14 cellular contexts compared by ENCODE assay signal in genomic region chr4:140719022-140719421, GRCh38. TPM values are rescaled to one million over a fixed set of nuclear protein-coding genes. Genes with fewer than 3 reads are reported as not detected.
DNase-seq lines count a peak whose midpoint lies in the region; ATAC-seq and TF ChIP-seq lines count a peak whose summit lies in the region.
"Had no signal": no experiment of that assay in that cellular context is flagged by ENCODE, and none has a peak within 500 bp of the region (broad histone marks: within the 10 kb centered on the region; RNA-seq: fewer than 3 reads in every experiment).

No MANE protein-coding gene starts in this region.

- peaks cover 41 to 86% (median 64%) of the 10 kb centered on the region in 6 donors for H3K4me1 ChIP-seq in spleen

- H3K36me3 Mint-ChIP-seq in activated T-helper 2 cell treated with anti-CD3 and anti-CD28 coated beads, Interferon-gamma antibody, Interleukin-2, Interleukin-4, amounts not matched to agents 10 μg/mL and 5 μg/mL and 100 μg/mL, durations not matched to agents 14 hours and 24 hours and 36 hours (ENCODE audit: low read depth) = no peaks in the 10 kb centered on the region
- H3K36me3 Mint-ChIP-seq: activated naive CD8-positive, alpha-beta T cell had no signal

- H3K4me3 ChIP-seq in spleen = no peak overlapping the region
- H3K4me3 ChIP-seq: skin epidermis had no signal

- no peak for TF ChIP-seq POLR2A in spleen (IDR thresholded peaks at IDR 0.05)

- H3K27ac Mint-ChIP-seq in activated T-helper 2 cell treated with anti-CD3 and anti-CD28 coated beads, Interferon-gamma antibody, Interleukin-2, Interleukin-4, amounts not matched to agents 10 μg/mL and 5 μg/mL and 100 μg/mL, durations not matched to agents 14 hours and 24 hours and 36 hours = no peak overlapping the region
- H3K27ac Mint-ChIP-seq: activated CD8-positive, alpha-beta T cell treated with anti-CD3 and anti-CD28 coated beads, Interleukin-2, amount 10 ng/mL, durations not matched to agents 7 days and 5 days; activated naive CD8-positive, alpha-beta T cell had no signal

- DNase-seq in RKO (ENCODE audit: low spot score) (peak; percentile 24), fibroblast of gingiva (ENCODE audit: low read depth) (peak; percentile 61), spleen (no peak)
- DNase-seq in activated T-helper 2 cell treated with anti-CD3 and anti-CD28 coated beads, Interferon-gamma antibody, Interleukin-2, Interleukin-4, amounts not matched to agents 10 μg/mL and 5 μg/mL and 100 μg/mL, durations not matched to agents 14 hours and 24 hours and 36 hours (ENCODE audit: low spot score) = no peak
- no peak for DNase-seq in stimulated activated CD4-positive, alpha-beta T cell treated with anti-CD3 and anti-CD28 coated beads, Interleukin-4, amount 100 ng/mL, for 4 hours
- DNase-seq: activated CD8-positive, alpha-beta T cell treated with anti-CD3 and anti-CD28 coated beads, Interleukin-2, amount 10 ng/mL, durations not matched to agents 7 days and 5 days; DMS79 treated with DMSO at 0.1 percent for 48 hours; effector memory CD4-positive, alpha-beta T cell; NCI-H1694 had no signal

- H3K27ac ChIP-seq in spleen = peak overlapping the region in 5 of 8 donors; percentile 78 to 85 (median 82)

- intact Hi-C loops in spleen (cut with DNase I; ENCODE audit: low total_unique reads) = no loop called here
- intact Hi-C loops in activated T-helper 2 cell treated with anti-CD3 and anti-CD28 coated beads, Interferon-gamma antibody, Interleukin-2, Interleukin-4, amounts not matched to agents 10 μg/mL and 5 μg/mL and 100 μg/mL, durations not matched to agents 14 hours and 24 hours and 36 hours (cut with micrococcal nuclease) = no loop called here

- H3K4me3 Mint-ChIP-seq in activated T-helper 2 cell treated with anti-CD3 and anti-CD28 coated beads, Interferon-gamma antibody, Interleukin-2, Interleukin-4, amounts not matched to agents 10 μg/mL and 5 μg/mL and 100 μg/mL, durations not matched to agents 14 hours and 24 hours and 36 hours (ENCODE audit: low read depth) = no peak overlapping the region
- H3K4me3 Mint-ChIP-seq: activated CD8-positive, alpha-beta T cell treated with anti-CD3 and anti-CD28 coated beads, Interleukin-2, amount 10 ng/mL, durations not matched to agents 7 days and 5 days; activated naive CD8-positive, alpha-beta T cell had no signal

- no peaks in the 10 kb centered on the region for H3K27me3 Mint-ChIP-seq in activated T-helper 2 cell treated with anti-CD3 and anti-CD28 coated beads, Interferon-gamma antibody, Interleukin-2, Interleukin-4, amounts not matched to agents 10 μg/mL and 5 μg/mL and 100 μg/mL, durations not matched to agents 14 hours and 24 hours and 36 hours (ENCODE audit: low read depth)
- H3K27me3 Mint-ChIP-seq: activated naive CD8-positive, alpha-beta T cell had no signal

- H3K4me1 Mint-ChIP-seq in activated T-helper 2 cell treated with anti-CD3 and anti-CD28 coated beads, Interferon-gamma antibody, Interleukin-2, Interleukin-4, amounts not matched to agents 10 μg/mL and 5 μg/mL and 100 μg/mL, durations not matched to agents 14 hours and 24 hours and 36 hours (ENCODE audit: low read depth) = peaks cover 4% of the 10 kb centered on the region

- 66 to 81% (median 70%) methylated on average over 2 of the region's 2 CpGs for WGBS in spleen, 5 donors

- H3K9me3 ChIP-seq in spleen = no peaks in the 10 kb centered on the region

- no peaks in the 10 kb centered on the region for H3K36me3 ChIP-seq in spleen

- no peak for TF ChIP-seq CTCF in spleen (IDR thresholded peaks at IDR 0.05 in 8 of 11, conservative IDR thresholded peaks at IDR 0.05 in 3 of 11)

- no peaks in the 10 kb centered on the region for H3K27me3 ChIP-seq in spleen (replicated peaks in 1 of 7)

- ATAC-seq in GM21576 (IDR thresholded peaks at IDR 0.05; ENCODE audit: unreplicated experiment) = peak; percentile 8
- no peak for ATAC-seq in GM19023 (IDR thresholded peaks at IDR 0.05; ENCODE audit: unreplicated experiment)
- ATAC-seq: activated CD8-positive, alpha-beta T cell treated with anti-CD3 and anti-CD28 coated beads, Interleukin-2, amount 10 ng/mL, durations not matched to agents 7 days and 5 days had no signal

- H3K9me3 Mint-ChIP-seq in activated T-helper 2 cell treated with anti-CD3 and anti-CD28 coated beads, Interferon-gamma antibody, Interleukin-2, Interleukin-4, amounts not matched to agents 10 μg/mL and 5 μg/mL and 100 μg/mL, durations not matched to agents 14 hours and 24 hours and 36 hours = no peaks in the 10 kb centered on the region

RNA-seq across cellular contexts. Expression of gene TBC1D9, which starts 37.2 kb away (rescaled TPM):
- 10 to 100 TPM; 73.5 to 99.1 (median 81.2) TPM for total RNA-seq in spleen
- polyA plus RNA-seq in spleen = 10 to 100 TPM; 11.6 to 31.2 (median 26.4) TPM
- total RNA-seq in activated T-helper 2 cell treated with anti-CD3 and anti-CD28 coated beads, Interferon-gamma antibody, Interleukin-2, Interleukin-4, amounts not matched to agents 10 μg/mL and 5 μg/mL and 100 μg/mL, durations not matched to agents 14 hours and 24 hours and 36 hours = 0.07 TPM in 2 replicates
- total RNA-seq: activated CD8-positive, alpha-beta T cell treated with anti-CD3 and anti-CD28 coated beads, Interleukin-2, amount 10 ng/mL, durations not matched to agents 7 days and 5 days; T-helper 2 cell treated with Interferon-gamma antibody and Interleukin-4, amounts not matched to agents 100 ng/mL and 5 ng/mL, for 36 hours had no signal

Comparison
In these comparisons a context has a peak if more than half of its experiments do, and no peak if none do; other contexts are left out.
1. DNase-seq: peak in RKO (single experiment) and fibroblast of gingiva (single experiment); none in spleen (single experiment), activated T-helper 2 cell treated with anti-CD3 and anti-CD28 coated beads, Interferon-gamma antibody, Interleukin-2, Interleukin-4, amounts not matched to agents 10 μg/mL and 5 μg/mL and 100 μg/mL, durations not matched to agents 14 hours and 24 hours and 36 hours (single experiment) and stimulated activated CD4-positive, alpha-beta T cell treated with anti-CD3 and anti-CD28 coated beads, Interleukin-4, amount 100 ng/mL, for 4 hours (0 of 2).
2. RNA of gene TBC1D9, which starts 37.2 kb away (total RNA-seq): 73.5 to 99.1 TPM in spleen; 0.07 TPM in activated T-helper 2 cell treated with anti-CD3 and anti-CD28 coated beads, Interferon-gamma antibody, Interleukin-2, Interleukin-4, amounts not matched to agents 10 μg/mL and 5 μg/mL and 100 μg/mL, durations not matched to agents 14 hours and 24 hours and 36 hours; every median in the first group is over 10 times any median in the second.